In genomic region chr22:21383451-21383823, GRCh38 we compare ENCODE assay signal across 4 cellular contexts. TPM values are rescaled to one million over a fixed set of nuclear protein-coding genes. Genes with fewer than 3 reads are reported as not detected.
"Had no signal": no experiment of that assay in that cellular context is flagged by ENCODE, and none has a peak within 500 bp of the region (broad histone marks: within the 10 kb centered on the region; RNA-seq: fewer than 3 reads in every experiment).

RIMBP3B (plus strand) TSS chr22:21383751; CDS start chr22:21383859, 108 bp downstream.

RNA-seq across cellular contexts. Expression of gene RIMBP3B, which starts in this region (rescaled TPM):
- total RNA-seq: activated T-helper 2 cell treated with anti-CD3 and anti-CD28 coated beads, Interferon-gamma antibody, Interleukin-2, Interleukin-4, amounts not matched to agents 10 μg/mL and 5 μg/mL and 100 μg/mL, durations not matched to agents 14 hours and 24 hours and 36 hours; ascending aorta; bronchial epithelial cell; T-helper 17 cell had no signal
